9 cellular contexts compared by ENCODE assay signal in genomic region chr4:10113362-10114047, GRCh38. TPM values are rescaled to one million over a fixed set of nuclear protein-coding genes. Genes with fewer than 3 reads are reported as not detected.
DNase-seq lines count a peak whose midpoint lies in the region; ATAC-seq, FAIRE-seq and TF ChIP-seq lines count a peak whose summit lies in the region.
"Had no signal": no experiment of that assay in that cellular context is flagged by ENCODE, and none has a peak within 500 bp of the region (broad histone marks: within the 10 kb centered on the region; RNA-seq: fewer than 3 reads in every experiment).

No MANE protein-coding gene starts in this region.

- POLR2A ChIA-PET in endothelial cell of umbilical vein (lab: Charles Lee) = interaction anchor here (1.2 to 2.8 kb wide), 4 partner anchors 11 to 24 kb away, joined by 3 to 8 read pairs (median 4); no protein-coding TSS in a partner anchor

- no peaks in the 10 kb centered on the region for H3K9me1 ChIP-seq in endothelial cell of umbilical vein (replicated peaks; ENCODE audit: control insufficient read depth, extremely low read depth, insufficient read depth, low read length)

- H3K27ac ChIP-seq in endothelial cell of umbilical vein (ENCODE audit: insufficient read depth, low read depth, low read length) = no peak overlapping the region
- H3K27ac ChIP-seq: KMS-11 had no signal

- H3K9me3 ChIP-seq in T-helper 17 cell (ENCODE audit: control insufficient read depth, low read length, poor library complexity, severe bottlenecking) (no peaks in the 10 kb centered on the region), endothelial cell of umbilical vein (replicated peaks; ENCODE audit: control insufficient read depth, insufficient read depth, low read length) (no peaks in the 10 kb centered on the region), skeletal muscle satellite cell (replicated peaks; ENCODE audit: low read length) (no peaks in the 10 kb centered on the region)

- H3K4me1 ChIP-seq in endothelial cell of umbilical vein (ENCODE audit: control insufficient read depth, extremely low read depth, insufficient read depth, low read length) = peaks cover 52% of the 10 kb centered on the region
- H3K4me1 ChIP-seq in skeletal muscle satellite cell (ENCODE audit: control insufficient read depth, insufficient read depth, low read length) = peaks cover 75% of the 10 kb centered on the region

- H3K4me3 ChIP-seq in endothelial cell of umbilical vein (replicated peaks in 1 of 3; ENCODE audit: insufficient read depth in 1 of 3, low read depth in 1 of 3, low read length in 3 of 3) = no peak overlapping the region
- peak overlapping the region; percentile 29 for H3K4me3 ChIP-seq in skeletal muscle satellite cell (ENCODE audit: low read length)

- H3K4me1 Mint-ChIP-seq in Calu3 (ENCODE audit: low read depth, unreplicated experiment) (peaks cover 32% of the 10 kb centered on the region), T-helper 17 cell (peaks cover 78% of the 10 kb centered on the region)

- peaks cover 66% of the 10 kb centered on the region for H3K36me3 Mint-ChIP-seq in Calu3 (ENCODE audit: insufficient read depth, unreplicated experiment)
- peaks cover 10% of the 10 kb centered on the region for H3K36me3 Mint-ChIP-seq in T-helper 17 cell (ENCODE audit: low read depth)

- H3K4me2 ChIP-seq in endothelial cell of umbilical vein (ENCODE audit: insufficient read depth, low read length) (peak overlapping the region; percentile 66), skeletal muscle satellite cell (ENCODE audit: low read length) (peak overlapping the region; percentile 91)
- H3K4me2 ChIP-seq: KMS-11 had no signal

- ATAC-seq in T-helper 17 cell (no peak), HG03520 (IDR thresholded peaks at IDR 0.05; ENCODE audit: unreplicated experiment) (no peak)

- TF ChIP-seq CTCF in Calu3 (IDR thresholded peaks at IDR 0.05; ENCODE audit: unreplicated experiment) (no peak), endothelial cell of umbilical vein (IDR thresholded peaks at IDR 0.05; ENCODE audit: extremely low read depth in 1 of 2, insufficient read depth in 1 of 2, low read depth in 1 of 2, low read length in 2 of 2) (no peak)

- no peak overlapping the region for H2AFZ ChIP-seq in endothelial cell of umbilical vein (ENCODE audit: low read depth, low read length)

- DNase-seq in Calu3 (no peak), T-helper 17 cell (no peak), endothelial cell of umbilical vein (ENCODE audit: low read depth, low spot score) (no peak), NCI-H146 treated with DMSO at 0.1 percent for 48 hours (lab: John Stamatoyannopoulos, UW; ENCODE audit: unreplicated experiment) (no peak), NCI-H1048 (lab: John Stamatoyannopoulos, UW) (no peak)
- DNase-seq: cerebellar nuclear complex had no signal

- no peak for FAIRE-seq in endothelial cell of umbilical vein (lab: Jason Lieb, UNC)

- peak; percentile 62 for TF ChIP-seq POLR2A in endothelial cell of umbilical vein (IDR thresholded peaks at IDR 0.05; ENCODE audit: low read depth, low read length)

- H3K9ac ChIP-seq in endothelial cell of umbilical vein (replicated peaks; ENCODE audit: extremely low read depth, insufficient read depth, low read length) (no peak overlapping the region), skeletal muscle satellite cell (ENCODE audit: low read depth, low read length) (no peak overlapping the region)
- H3K9ac ChIP-seq: KMS-11 had no signal

- H3K36me3 ChIP-seq in endothelial cell of umbilical vein (ENCODE audit: control insufficient read depth in 2 of 2, extremely low read depth in 1 of 2, insufficient read depth in 2 of 2, low read length in 2 of 2) (peaks cover 30 to 34% of the 10 kb centered on the region in 2 experiments), skeletal muscle satellite cell (ENCODE audit: insufficient read depth, low read length) (peaks cover 75% of the 10 kb centered on the region)

- H3K27ac Mint-ChIP-seq in Calu3 (ENCODE audit: unreplicated experiment) = peak overlapping the region; percentile 25
- peak overlapping the region; percentile 80 for H3K27ac Mint-ChIP-seq in T-helper 17 cell

- intact Hi-C loops in Calu3 (cut with micrococcal nuclease; ENCODE audit: unreplicated experiment) = no loop called here
- intact Hi-C loops in endothelial cell of umbilical vein (cut with micrococcal nuclease) = loop anchor here (10.0 kb wide), 1 partner anchor 1631 kb away; no protein-coding TSS in a partner anchor

- H4K20me1 ChIP-seq in endothelial cell of umbilical vein (replicated peaks; ENCODE audit: control insufficient read depth, extremely low read depth, insufficient read depth, low read length) = peaks cover 2% of the 10 kb centered on the region

- H3K27me3 Mint-ChIP-seq in Calu3 (ENCODE audit: unreplicated experiment) (no peaks in the 10 kb centered on the region), T-helper 17 cell (no peaks in the 10 kb centered on the region)

- H3K27me3 ChIP-seq in endothelial cell of umbilical vein (ENCODE audit: control insufficient read depth in 2 of 2, insufficient read depth in 2 of 2, low read length in 2 of 2) = no peaks in the 10 kb centered on the region
- H3K27me3 ChIP-seq in skeletal muscle satellite cell (ENCODE audit: control insufficient read depth, insufficient read depth, low read length) = no peaks in the 10 kb centered on the region

- dilution Hi-C loops in endothelial cell of umbilical vein (cut with MboI; ENCODE audit: extremely low pct_ligation_motif_present, low sequenced_read_pairs) = no loop called here

- H3K9me3 Mint-ChIP-seq in Calu3 (ENCODE audit: low read depth, unreplicated experiment) = no peaks in the 10 kb centered on the region

- BruUV-seq in Calu3 (replicated peaks; lab: Mats Ljungman, UMichigan) = no TSS peak
- no TSS peak for BruUV-seq in endothelial cell of umbilical vein (replicated peaks; lab: Mats Ljungman, UMichigan)

- H3K4me3 Mint-ChIP-seq in Calu3 (ENCODE audit: low read depth, unreplicated experiment) (peak overlapping the region; percentile 19), T-helper 17 cell (no peak overlapping the region)

- CTCF ChIA-PET in Calu3 (lab: Charles Lee) = no interaction called here
- CTCF ChIA-PET in endothelial cell of umbilical vein (lab: Charles Lee) = interaction anchor here (1.0 to 1.8 kb wide), 4 partner anchors 18 to 45 kb away, joined by 3 to 9 read pairs (median 3); no protein-coding TSS in a partner anchor

- peaks cover 78% of the 10 kb centered on the region for H3K79me2 ChIP-seq in endothelial cell of umbilical vein (ENCODE audit: control insufficient read depth, insufficient read depth, low read length)

TF ChIP-seq in endothelial cell of umbilical vein, 7 proteins besides CTCF, POLR2A, EP300 and RAD21:
- TF ChIP-seq, protein P1, sequence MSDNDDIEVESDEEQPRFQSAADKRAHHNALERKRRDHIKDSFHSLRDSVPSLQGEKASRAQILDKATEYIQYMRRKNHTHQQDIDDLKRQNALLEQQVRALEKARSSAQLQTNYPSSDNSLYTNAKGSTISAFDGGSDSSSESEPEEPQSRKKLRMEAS (IDR thresholded peaks at IDR 0.05; ENCODE audit: insufficient read depth, insufficient read length) = no peak
- TF ChIP-seq POLR2AphosphoS5 (IDR thresholded peaks at IDR 0.05; ENCODE audit: insufficient read depth, low read depth, low read length) (no peak), FOS (IDR thresholded peaks at IDR 0.05; ENCODE audit: borderline replicate concordance, insufficient read depth, low read length) (no peak), JUN (IDR thresholded peaks at IDR 0.05; ENCODE audit: borderline replicate concordance, insufficient read depth, insufficient read length, low read depth) (no peak), EZH2 (IDR thresholded peaks at IDR 0.05; ENCODE audit: borderline replicate concordance, low read depth, low read length, severe bottlenecking) (no peak), GATA2 (IDR thresholded peaks at IDR 0.05; ENCODE audit: insufficient read depth, insufficient read length, low read depth, low read length) (no peak), MYC (IDR thresholded peaks at IDR 0.05; ENCODE audit: low read depth, low read length) (no peak)

RNA-seq across cellular contexts. Expression of gene WDR1, which starts 3.1 kb away (rescaled TPM):
- total RNA-seq in Calu3 (2022) (188 and 199 TPM in 2 replicates), T-helper 17 cell (100 to 1,000 TPM; 268 to 366 TPM), endothelial cell of umbilical vein (547 and 590 TPM in 2 replicates)
- polyA plus RNA-seq in endothelial cell of umbilical vein = 660 and 666 TPM in 2 replicates
- polyA plus RNA-seq in endothelial cell of umbilical vein (2011; cell fraction: cytosol; rRNA removed) = 591 and 614 TPM in 2 replicates
- 508 and 517 TPM in 2 replicates for polyA plus RNA-seq in endothelial cell of umbilical vein (2011; cell fraction: nucleus; rRNA removed)
- polyA plus RNA-seq in endothelial cell of umbilical vein (2012) = 427 and 456 TPM in 2 replicates
- polyA minus RNA-seq in endothelial cell of umbilical vein = 633 and 649 TPM in 2 replicates
- polyA minus RNA-seq in endothelial cell of umbilical vein (2011; cell fraction: cytosol; rRNA and poly(A)+ RNA removed) = 55.7 TPM
- polyA minus RNA-seq in endothelial cell of umbilical vein (2011; cell fraction: nucleus; rRNA and poly(A)+ RNA removed) = 186 and 244 TPM in 2 replicates
- total RNA-seq in skeletal muscle satellite cell (2012; rRNA removed) = 277 and 319 TPM in 2 replicates
